8 cellular contexts compared by ENCODE assay signal in genomic region chr18:30971338-30971956, GRCh38.
A peak's percentile ranks its signal among the peaks of the same experiment; 100 is the strongest.
DNase-seq lines count a peak whose midpoint lies in the region; ATAC-seq, FAIRE-seq and TF ChIP-seq lines count a peak whose summit lies in the region.

No MANE protein-coding gene starts in this region.

- ATAC-seq in right lobe of liver (peak; percentile 60 to 80 (median 73)), HG03457 (IDR thresholded peaks at IDR 0.05; ENCODE audit: unreplicated experiment) (no peak), esophagus mucosa (no peak)

- no peak overlapping the region for H3K9ac ChIP-seq in astrocyte (ENCODE audit: low read length)

- H3K36me3 ChIP-seq in astrocyte (ENCODE audit: insufficient read depth, low read length), result no peaks in the 10 kb centered on the region
- no peaks in the 10 kb centered on the region for H3K36me3 ChIP-seq in right lobe of liver

- H3K4me1 ChIP-seq in astrocyte (ENCODE audit: insufficient read depth, low read length) (no peaks in the 10 kb centered on the region), right lobe of liver (no peaks in the 10 kb centered on the region)

- no peaks in the 10 kb centered on the region for H3K27me3 Mint-ChIP-seq in astrocyte (ENCODE audit: low read depth, unreplicated experiment)

- H2AFZ ChIP-seq in astrocyte (ENCODE audit: low read depth, low read length), result no peak overlapping the region

- intact Hi-C loops in right lobe of liver (cut with DNase I), result no loop called here

- peak; percentile 50 for TF ChIP-seq CTCF in astrocyte (IDR thresholded peaks at IDR 0.05; ENCODE audit: insufficient read depth, low read depth, low read length)
- TF ChIP-seq CTCF in right lobe of liver (IDR thresholded peaks at IDR 0.05), result peak; percentile 49 to 73 (median 66)

- no peaks in the 10 kb centered on the region for H3K36me3 Mint-ChIP-seq in astrocyte (ENCODE audit: low read depth, unreplicated experiment)

- H4K20me1 ChIP-seq in astrocyte (ENCODE audit: insufficient read depth, low read length), result no peaks in the 10 kb centered on the region

- no peaks in the 10 kb centered on the region for H3K9me3 Mint-ChIP-seq in astrocyte (ENCODE audit: unreplicated experiment)

- H3K79me2 ChIP-seq in astrocyte (ENCODE audit: insufficient read depth, low read length), result no peaks in the 10 kb centered on the region

- H3K9me3 ChIP-seq in astrocyte (ENCODE audit: insufficient read depth, low read depth, low read length), result no peaks in the 10 kb centered on the region
- no peaks in the 10 kb centered on the region for H3K9me3 ChIP-seq in right lobe of liver

- H3K4me2 ChIP-seq in astrocyte (ENCODE audit: low read length), result no peak overlapping the region

- H3K4me3 Mint-ChIP-seq in astrocyte (ENCODE audit: unreplicated experiment), result no peak overlapping the region

- no peaks in the 10 kb centered on the region for H3K4me1 Mint-ChIP-seq in astrocyte (ENCODE audit: low read depth, unreplicated experiment)

- WGBS in right lobe of liver (ENCODE audit: insufficient coverage, low coverage, low lambda C conversion rate, missing lambda C conversion rate), result 0% methylated on average over 1 of the region's 1 CpG

- DNase-seq in GF-D8 (lab: John Stamatoyannopoulos, UW) (peak; percentile 5), H4 (ENCODE audit: low spot score) (peak; percentile 14), NCI-H128 (lab: John Stamatoyannopoulos, UW; ENCODE audit: unreplicated experiment) (peak; percentile 37), astrocyte (ENCODE audit: low read depth) (no peak), right lobe of liver (no peak), activated gamma-delta T cell (lab: John Stamatoyannopoulos, UW) (no peak)

- H3K27ac Mint-ChIP-seq in astrocyte (ENCODE audit: unreplicated experiment), result no peak overlapping the region

- H3K27ac ChIP-seq in astrocyte (ENCODE audit: low read depth, low read length) (no peak overlapping the region), right lobe of liver (no peak overlapping the region)

- FAIRE-seq in astrocyte (lab: Jason Lieb, UNC), result no peak

- TF ChIP-seq POLR2A in right lobe of liver (IDR thresholded peaks at IDR 0.05), result no peak

- H3K4me3 ChIP-seq in astrocyte (ENCODE audit: insufficient read depth, low read depth, low read length), result no peak overlapping the region
- H3K4me3 ChIP-seq in right lobe of liver, result no peak overlapping the region

- H3K27me3 ChIP-seq in astrocyte (ENCODE audit: insufficient read depth, low read length) (no peaks in the 10 kb centered on the region), right lobe of liver (no peaks in the 10 kb centered on the region)

Comparison
In these comparisons a context has a peak if more than half of its experiments do, and no peak if none do; other contexts are left out.
1. DNase-seq: peak in GF-D8 (single experiment), H4 (single experiment) and NCI-H128 (single experiment); none in astrocyte (single experiment), right lobe of liver (0 of 3) and activated gamma-delta T cell (single experiment).
2. ATAC-seq: peak in right lobe of liver (4 of 4); none in HG03457 (single experiment) and esophagus mucosa (single experiment).